ENCODE assay signal across 16 cellular contexts in genomic region chr7:137130751-137131158, GRCh38.
A peak's percentile ranks its signal among the peaks of the same experiment; 100 is the strongest.
DNase-seq lines count a peak whose midpoint lies in the region; ATAC-seq, FAIRE-seq and TF ChIP-seq lines count a peak whose summit lies in the region.
"Had no signal": no experiment of that assay in that cellular context is flagged by ENCODE, and none has a peak within 500 bp of the region (broad histone marks: within the 10 kb centered on the region; RNA-seq: fewer than 3 reads in every experiment).

No MANE protein-coding gene starts in this region.

- no peak overlapping the region for H3K27ac ChIP-seq in lung (ENCODE audit: low read depth in 1 of 2, low read length in 1 of 2)

- no peaks in the 10 kb centered on the region for H3K27me3 ChIP-seq in bronchial epithelial cell (ENCODE audit: control insufficient read depth, insufficient read depth, low read length)
- H3K27me3 ChIP-seq in lung (ENCODE audit: control insufficient read depth, insufficient read depth), result no peaks in the 10 kb centered on the region

- WGBS in lung, 2 donors, result 66 to 88% methylated on average over 3 of the region's 3 CpGs

- ATAC-seq in lung (ENCODE audit: insufficient read depth, low FRiP score), result peak; percentile 63
- no peak for ATAC-seq in GM19035 (IDR thresholded peaks at IDR 0.05; ENCODE audit: unreplicated experiment)
- ATAC-seq in GM19328 (IDR thresholded peaks at IDR 0.05; ENCODE audit: unreplicated experiment), result no peak

- DNase-seq in Daoy (ENCODE audit: low read depth) (peak; percentile 34), NCI-H2029 (lab: John Stamatoyannopoulos, UW) (peak; percentile 67), bronchial epithelial cell (ENCODE audit: low read depth) (peak; percentile 99), lung (ENCODE audit: low spot score) (no peak), GM19239 (ENCODE audit: insufficient read length, low spot score) (no peak), T-helper 1 cell (no peak)
- DNase-seq: activated naive CD4-positive, alpha-beta T cell treated with anti-CD3 and anti-CD28 coated beads for 36 hours; endodermal cell; kidney; NCI-H1694; NCI-H526; RPMI8226; trophoblast cell had no signal

- H3K9me3 ChIP-seq in lung (ENCODE audit: control insufficient read depth in 2 of 2, insufficient read depth in 1 of 2, low read length in 1 of 2), result peaks cover 0 to 2% of the 10 kb centered on the region in 2 donors

- FAIRE-seq in bronchial epithelial cell (lab: Jason Lieb, UNC) (peak; percentile 96), GM19239 (lab: Jason Lieb, UNC) (no peak)
- FAIRE-seq: GM12892, kidney had no signal

- no peaks in the 10 kb centered on the region for H3K36me3 ChIP-seq in bronchial epithelial cell (ENCODE audit: control insufficient read depth, insufficient read depth, low read length)
- no peaks in the 10 kb centered on the region for H3K36me3 ChIP-seq in lung (ENCODE audit: control insufficient read depth in 2 of 2, insufficient read depth in 2 of 2, low read length in 2 of 2)

- no peaks in the 10 kb centered on the region for H3K4me1 ChIP-seq in lung (ENCODE audit: control insufficient read depth in 2 of 2, insufficient read depth in 2 of 2, low read length in 2 of 2)

- TF ChIP-seq CTCF in bronchial epithelial cell (IDR thresholded peaks at IDR 0.05; ENCODE audit: insufficient read depth, low read length, severe bottlenecking), result no peak
- TF ChIP-seq CTCF in lung (IDR thresholded peaks at IDR 0.05; ENCODE audit: control extremely low read depth, extremely low read depth), result no peak

- H3K4me3 ChIP-seq in bronchial epithelial cell (ENCODE audit: low read depth, low read length) (no peak overlapping the region), lung (no peak overlapping the region)

Comparison
In these comparisons a context has a peak if more than half of its experiments do, and no peak if none do; other contexts are left out.
1. DNase-seq: peak in Daoy (single experiment), NCI-H2029 (single experiment) and bronchial epithelial cell (single experiment); none in lung (single experiment), GM19239 (single experiment) and T-helper 1 cell (0 of 5).